ENCODE assay signal across 25 cellular contexts in the genomic region with DNA sequence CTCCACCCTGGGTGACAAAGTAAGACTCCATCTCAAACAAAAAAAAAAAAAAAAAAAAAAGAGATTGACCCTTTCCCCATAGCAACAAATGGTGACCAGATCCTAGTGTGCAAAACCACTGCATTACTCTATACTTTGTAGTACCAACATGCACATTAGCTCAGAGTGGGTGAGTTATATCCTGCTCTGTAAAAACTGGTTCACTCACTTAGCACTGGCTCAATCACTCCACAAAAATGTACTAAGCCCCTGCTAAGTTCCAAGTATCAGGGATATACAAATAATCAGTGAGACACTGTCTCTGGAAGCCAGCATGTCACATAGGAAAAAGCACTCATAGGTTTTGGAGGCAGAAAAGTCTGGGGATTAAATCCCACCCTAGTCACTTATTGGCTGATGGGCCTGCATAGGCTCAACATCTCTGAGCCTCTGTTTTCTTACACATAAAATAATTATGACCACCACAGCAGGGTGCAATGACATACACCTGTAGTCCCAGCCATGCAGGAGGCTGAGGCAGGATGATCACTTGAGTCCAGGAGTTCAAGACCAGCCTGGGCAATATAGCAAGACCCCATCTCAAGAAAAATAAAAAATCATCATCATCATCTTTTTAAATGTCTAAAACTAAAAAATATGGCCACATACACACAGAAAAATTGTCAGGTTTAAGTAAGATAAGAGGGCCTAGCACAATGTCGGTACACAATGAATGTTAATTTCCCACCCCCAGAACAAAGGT. TPM values are rescaled to one million over a fixed set of nuclear protein-coding genes. Genes with fewer than 3 reads are reported as not detected.
DNase-seq lines count a peak whose midpoint lies in the region; ATAC-seq, FAIRE-seq and TF ChIP-seq lines count a peak whose summit lies in the region.
"Had no signal": no experiment of that assay in that cellular context is flagged by ENCODE, and none has a peak within 500 bp of the region (broad histone marks: within the 10 kb centered on the region; RNA-seq: fewer than 3 reads in every experiment).

No MANE protein-coding gene starts in this region.

- H3K27ac ChIP-seq in Panc1 (ENCODE audit: low read length) (no peak overlapping the region), osteoblast (ENCODE audit: low read depth, low read length) (no peak overlapping the region)
- H3K27ac ChIP-seq: dorsolateral prefrontal cortex, esophagus muscularis mucosa, hepatocyte had no signal

- ATAC-seq in Panc1 (peak; percentile 51; the same call in 1 of the 2 replicates), GM19467 (IDR thresholded peaks at IDR 0.05; ENCODE audit: unreplicated experiment) (no peak)

- H3K27me3 Mint-ChIP-seq in chondrocyte (ENCODE audit: low read depth), result no peaks in the 10 kb centered on the region
- H3K27me3 Mint-ChIP-seq: brain; stimulated activated naive CD8-positive, alpha-beta T cell treated with anti-CD3 and anti-CD28 coated beads, Interleukin-15, Interleukin-2, amounts not matched to agents 100 ng/mL and 50 ng/mL, for 24 hours; type B pancreatic cell had no signal

- no peaks in the 10 kb centered on the region for H3K36me3 ChIP-seq in Panc1 (ENCODE audit: control insufficient read depth, insufficient read depth, low read length)
- H3K36me3 ChIP-seq in osteoblast (ENCODE audit: insufficient read depth, low read length), result no peaks in the 10 kb centered on the region
- H3K36me3 ChIP-seq: esophagus muscularis mucosa had no signal

- POLR2A ChIA-PET in Panc1 (lab: Charles Lee), result interaction anchor here (0.6 kb wide), 1 partner anchor 12 kb away, joined by 5 read pairs; no protein-coding TSS in a partner anchor

- no peak overlapping the region for H3K4me3 Mint-ChIP-seq in chondrocyte (ENCODE audit: unreplicated experiment)
- H3K4me3 Mint-ChIP-seq: brain; CD14-positive monocyte; nephron; stimulated activated naive CD8-positive, alpha-beta T cell treated with anti-CD3 and anti-CD28 coated beads, Interleukin-15, Interleukin-2, amounts not matched to agents 100 ng/mL and 50 ng/mL, for 24 hours; type B pancreatic cell had no signal

- no peaks in the 10 kb centered on the region for H3K4me1 ChIP-seq in Panc1 (ENCODE audit: control insufficient read depth, insufficient read depth, low read length)
- no peaks in the 10 kb centered on the region for H3K4me1 ChIP-seq in osteoblast (ENCODE audit: insufficient read depth, low read length)
- H3K4me1 ChIP-seq: esophagus muscularis mucosa had no signal

- H3K27ac Mint-ChIP-seq in chondrocyte (ENCODE audit: unreplicated experiment), result peak overlapping the region; percentile 24
- H3K27ac Mint-ChIP-seq: brain; CD14-positive monocyte; nephron; stimulated activated naive CD8-positive, alpha-beta T cell treated with anti-CD3 and anti-CD28 coated beads, Interleukin-15, Interleukin-2, amounts not matched to agents 100 ng/mL and 50 ng/mL, for 24 hours; type B pancreatic cell had no signal

- H3K36me3 Mint-ChIP-seq in chondrocyte (ENCODE audit: low read depth), result no peaks in the 10 kb centered on the region

- H3K9me3 ChIP-seq in Panc1 (ENCODE audit: control insufficient read depth, insufficient read depth, low read depth, low read length) (no peaks in the 10 kb centered on the region), osteoblast (ENCODE audit: low read depth, low read length) (no peaks in the 10 kb centered on the region)
- H3K9me3 ChIP-seq: esophagus muscularis mucosa had no signal

- FAIRE-seq in GM12892 (lab: Jason Lieb, UNC), result peak; percentile 70
- FAIRE-seq: kidney, TTC549 had no signal

- intact Hi-C loops in Panc1 (cut with micrococcal nuclease; ENCODE audit: unreplicated experiment), result no loop called here

- H3K4me2 ChIP-seq in osteoblast (ENCODE audit: insufficient read depth, low read length), result no peak overlapping the region
- H3K4me2 ChIP-seq: hepatocyte had no signal

- in situ Hi-C loops in Panc1 (cut with HindIII; ENCODE audit: low pct_unique_long_range_greater_than_20kb, low sequenced_read_pairs), result no loop called here

- TF ChIP-seq POLR2A in GM12892 (IDR thresholded peaks at IDR 0.05; ENCODE audit: low read depth, low read length), result no peak

- no peak for DNase-seq in GM12892 (ENCODE audit: insufficient read length)
- no peak for DNase-seq in Panc1 (ENCODE audit: low read depth, low spot score)
- DNase-seq in chondrocyte (ENCODE audit: low spot score), result no peak
- peak; percentile 82 for DNase-seq in osteoblast (ENCODE audit: insufficient read length, low spot score, missing footprints)
- no peak for DNase-seq in NCI-H2029 (lab: John Stamatoyannopoulos, UW)
- DNase-seq in GM10266 (ENCODE audit: extremely low spot score), result no peak
- DNase-seq: activated CD4-positive, alpha-beta T cell treated with anti-CD3 and anti-CD28 coated beads, Interleukin-2, amount 50 U/mL, for 4 hours; activated naive CD4-positive, alpha-beta T cell; activated T-cell treated with anti-CD3 and anti-CD28 coated beads for 4 hours; DMS153; dorsolateral prefrontal cortex; KBM-7; kidney; NCI-H1105 treated with DMSO at 0.1 percent for 48 hours; NCI-H774; stimulated activated CD4-positive, alpha-beta T cell treated with anti-CD3 and anti-CD28 coated beads, Interleukin-15, amount 100 ng/mL, for 24 hours had no signal

- peaks cover 10% of the 10 kb centered on the region for H3K4me1 Mint-ChIP-seq in chondrocyte (ENCODE audit: low read depth)
- H3K4me1 Mint-ChIP-seq: nephron had no signal

- H3K4me3 ChIP-seq in Panc1 (ENCODE audit: low read depth in 2 of 2, low read length in 2 of 2), result no peak overlapping the region
- no peak overlapping the region for H3K4me3 ChIP-seq in osteoblast (ENCODE audit: insufficient read depth, low read length)
- H3K4me3 ChIP-seq: dorsolateral prefrontal cortex, esophagus muscularis mucosa, hepatocyte had no signal

- no peak overlapping the region for H2AFZ ChIP-seq in osteoblast (ENCODE audit: low read length)
- H2AFZ ChIP-seq: hepatocyte had no signal

- no peaks in the 10 kb centered on the region for H3K9me3 Mint-ChIP-seq in chondrocyte (ENCODE audit: low read depth)
- H3K9me3 Mint-ChIP-seq: CD14-positive monocyte; nephron; stimulated activated naive CD8-positive, alpha-beta T cell treated with anti-CD3 and anti-CD28 coated beads, Interleukin-15, Interleukin-2, amounts not matched to agents 100 ng/mL and 50 ng/mL, for 24 hours; type B pancreatic cell had no signal

- TSS peak; percentile 33 for BruUV-seq in Panc1 (replicated peaks; lab: Mats Ljungman, UMichigan)

- no peak for TF ChIP-seq CTCF in Panc1 (IDR thresholded peaks at IDR 0.05)
- no peak for TF ChIP-seq CTCF in chondrocyte (IDR thresholded peaks at IDR 0.05)
- TF ChIP-seq CTCF in osteoblast (IDR thresholded peaks at IDR 0.05; ENCODE audit: extremely low read depth, low read depth, low read length), result no peak
- TF ChIP-seq CTCF in GM10266 (IDR thresholded peaks at IDR 0.05; ENCODE audit: control insufficient read depth, insufficient read depth, low read depth, missing control alignments), result no peak

- CTCF ChIA-PET in Panc1 (lab: Charles Lee), result no interaction called here

- H3K27me3 ChIP-seq in Panc1 (ENCODE audit: control insufficient read depth, insufficient read depth, low read length), result no peaks in the 10 kb centered on the region
- no peaks in the 10 kb centered on the region for H3K27me3 ChIP-seq in osteoblast (ENCODE audit: insufficient read depth, low read length)
- H3K27me3 ChIP-seq: dorsolateral prefrontal cortex, esophagus muscularis mucosa, hepatocyte had no signal

- H4K20me1 ChIP-seq in osteoblast (ENCODE audit: insufficient read depth, low read length), result peaks cover 10% of the 10 kb centered on the region

- peaks cover 59% of the 10 kb centered on the region for H3K79me2 ChIP-seq in osteoblast (ENCODE audit: insufficient read depth, low read length)

RNA-seq across cellular contexts. Expression of a gene that starts 11.9 kb away (rescaled TPM):
- polyA plus RNA-seq in GM12892 (2012; ENCODE audit: missing spikeins), result 13.5 TPM
- total RNA-seq in Panc1 (2021; ENCODE audit: unreplicated experiment) (62.8 TPM), chondrocyte (53.7 to 62.4 TPM (median 58.0 TPM) in 3 replicates), osteoblast (28.2 and 30.9 TPM in 2 replicates)
- 45.6 TPM for polyA plus RNA-seq in Panc1 (2012; ENCODE audit: insufficient read length)
